ENCODE assay signal across 8 cellular contexts in genomic region chr3:150409125-150409526, GRCh38. TPM values are rescaled to one million over a fixed set of nuclear protein-coding genes. Genes with fewer than 3 reads are reported as not detected.
DNase-seq lines count a peak whose midpoint lies in the region; ATAC-seq and TF ChIP-seq lines count a peak whose summit lies in the region.

No MANE protein-coding gene starts in this region.

- H3K27me3 Mint-ChIP-seq in activated CD8-positive, alpha-beta memory T cell treated with anti-CD3 and anti-CD28 coated beads, Interleukin-2, amount 10 ng/mL, durations not matched to agents 7 days and 5 days = peaks cover 9% of the 10 kb centered on the region

- no peak for DNase-seq in activated CD8-positive, alpha-beta memory T cell treated with anti-CD3 and anti-CD28 coated beads, Interleukin-2, amount 10 ng/mL, durations not matched to agents 7 days and 5 days
- no peak for DNase-seq in activated CD8-positive, alpha-beta memory T cell treated with anti-CD3 and anti-CD28 coated beads, Interleukin-2, amount 50 U/mL, for 4 hours
- DNase-seq in foreskin keratinocyte (no peak), gastrocnemius medialis (peak; percentile 19 to 49), ACHN (no peak), NCI-H2081 (lab: John Stamatoyannopoulos, UW) (no peak)

- H3K36me3 ChIP-seq in SU-DHL-6 (ENCODE audit: low read length) (peaks cover 11% of the 10 kb centered on the region; the same call in 1 of the 2 replicates), gastrocnemius medialis (no peaks in the 10 kb centered on the region)

- peak overlapping the region; percentile 94 for H3K9ac ChIP-seq in SU-DHL-6 (ENCODE audit: low read length)

- H3K4me2 ChIP-seq in SU-DHL-6 (ENCODE audit: low read depth, low read length, poor library complexity, severe bottlenecking) = peak overlapping the region; percentile 99

- in situ Hi-C loops in gastrocnemius medialis (cut with MboI; ENCODE audit: low sequenced_read_pairs in 4 of 4) (no loop called here), ACHN (cut with HindIII; ENCODE audit: low pct_ligation_motif_present, low pct_unique_long_range_greater_than_20kb, low sequenced_read_pairs) (no loop called here)

- peak; percentile 2 for ATAC-seq in activated CD8-positive, alpha-beta memory T cell treated with anti-CD3 and anti-CD28 coated beads, Interleukin-2, amount 10 ng/mL, durations not matched to agents 7 days and 5 days
- peak; percentile 61 for ATAC-seq in foreskin keratinocyte
- ATAC-seq in gastrocnemius medialis = peak; percentile 10 to 11
- ATAC-seq in GM18511 (IDR thresholded peaks at IDR 0.05; ENCODE audit: unreplicated experiment) = no peak

- H3K27ac Mint-ChIP-seq in activated CD8-positive, alpha-beta memory T cell treated with anti-CD3 and anti-CD28 coated beads, Interleukin-2, amount 10 ng/mL, durations not matched to agents 7 days and 5 days = peak overlapping the region; percentile 94

- no peak for TF ChIP-seq POLR2A in gastrocnemius medialis (IDR thresholded peaks at IDR 0.05)

- no peaks in the 10 kb centered on the region for H3K9me2 ChIP-seq in SU-DHL-6 (replicated peaks; ENCODE audit: insufficient read depth, low read length)

- TF ChIP-seq CTCF in SU-DHL-6 (IDR thresholded peaks at IDR 0.05; ENCODE audit: insufficient read depth, low read length, poor library complexity, severe bottlenecking) (no peak), foreskin keratinocyte (conservative IDR thresholded peaks at IDR 0.05) (no peak), gastrocnemius medialis (IDR thresholded peaks at IDR 0.05 in 4 of 5, conservative IDR thresholded peaks at IDR 0.05 in 1 of 5) (no peak)

- intact Hi-C loops in gastrocnemius medialis (cut with DNase I; ENCODE audit: low total_unique reads) = loop anchor here (1.0 to 10.0 kb wide), 7 partner anchors 62 to 1394 kb away; partner anchors contain the start of genes PFN2, SIAH2 and WWTR1

- peak overlapping the region; percentile 91 for H3K4me3 Mint-ChIP-seq in activated CD8-positive, alpha-beta memory T cell treated with anti-CD3 and anti-CD28 coated beads, Interleukin-2, amount 10 ng/mL, durations not matched to agents 7 days and 5 days

- H3K9me3 ChIP-seq in SU-DHL-6 (ENCODE audit: insufficient read depth, low read length) = no peaks in the 10 kb centered on the region
- H3K9me3 ChIP-seq in gastrocnemius medialis = no peaks in the 10 kb centered on the region

- CTCF ChIA-PET in activated CD8-positive, alpha-beta memory T cell treated with anti-CD3 and anti-CD28 coated beads, Interleukin-2, amount 10 ng/mL, durations not matched to agents 7 days and 5 days (lab: Charles Lee) = interaction anchor here (0.7 to 3.6 kb wide), 11 partner anchors 12 to 601 kb away, joined by 3 to 29 read pairs (median 4); partner anchors contain the start of genes SERP1 and SIAH2

- peak overlapping the region; percentile 90 for H3K4me3 ChIP-seq in SU-DHL-6 (ENCODE audit: insufficient read depth, low read length, poor library complexity, severe bottlenecking)
- peak overlapping the region; percentile 78 to 92 (median 85) for H3K4me3 ChIP-seq in gastrocnemius medialis

- peaks cover 8% of the 10 kb centered on the region for H3K36me3 Mint-ChIP-seq in activated CD8-positive, alpha-beta memory T cell treated with anti-CD3 and anti-CD28 coated beads, Interleukin-2, amount 10 ng/mL, durations not matched to agents 7 days and 5 days

- H3K4me1 ChIP-seq in foreskin keratinocyte (peaks cover 13% of the 10 kb centered on the region), gastrocnemius medialis (peaks cover 22 to 33% of the 10 kb centered on the region in 2 donors)

- no peaks in the 10 kb centered on the region for H3K9me3 Mint-ChIP-seq in activated CD8-positive, alpha-beta memory T cell treated with anti-CD3 and anti-CD28 coated beads, Interleukin-2, amount 10 ng/mL, durations not matched to agents 7 days and 5 days (ENCODE audit: low read depth)

- peaks cover 31% of the 10 kb centered on the region for H4K20me1 ChIP-seq in SU-DHL-6 (ENCODE audit: low read depth, low read length)

- no peaks in the 10 kb centered on the region for H3K27me3 ChIP-seq in SU-DHL-6 (ENCODE audit: low read length)
- H3K27me3 ChIP-seq in foreskin keratinocyte = no peaks in the 10 kb centered on the region
- no peaks in the 10 kb centered on the region for H3K27me3 ChIP-seq in gastrocnemius medialis

- H3F3A ChIP-seq in SU-DHL-6 (ENCODE audit: insufficient read depth) = peaks cover 18% of the 10 kb centered on the region

- peaks cover 51% of the 10 kb centered on the region for H3K79me2 ChIP-seq in SU-DHL-6 (ENCODE audit: insufficient read depth, low read length)

- H3K4me1 Mint-ChIP-seq in activated CD8-positive, alpha-beta memory T cell treated with anti-CD3 and anti-CD28 coated beads, Interleukin-2, amount 10 ng/mL, durations not matched to agents 7 days and 5 days = peaks cover 31% of the 10 kb centered on the region

- H3K27ac ChIP-seq in SU-DHL-6 (ENCODE audit: low read depth, low read length) (peak overlapping the region; percentile 98), foreskin keratinocyte (peak overlapping the region; percentile 98), gastrocnemius medialis (peak overlapping the region; percentile 99 to 100 (median 99))

- peak overlapping the region; percentile 58 for H2AFZ ChIP-seq in SU-DHL-6 (ENCODE audit: low read depth, low read length, severe bottlenecking)

RNA-seq across cellular contexts. Expression of gene TSC22D2, which starts 1.0 kb away (rescaled TPM):
- total RNA-seq in activated CD8-positive, alpha-beta memory T cell treated with anti-CD3 and anti-CD28 coated beads, Interleukin-2, amount 10 ng/mL, durations not matched to agents 7 days and 5 days = 1 to 10 TPM; 8.5 to 10.0 TPM
- 19.7 and 22.3 TPM in 2 replicates for total RNA-seq in foreskin keratinocyte
- polyA plus RNA-seq in foreskin keratinocyte = 7.2 and 9.4 TPM in 2 replicates
- total RNA-seq in gastrocnemius medialis = 10 to 100 TPM; 12.9 to 16.1 (median 14.0) TPM

Comparison
In these comparisons a context has a peak if more than half of its experiments do, and no peak if none do; other contexts are left out.
1. DNase-seq: peak in gastrocnemius medialis (2 of 2); none in activated CD8-positive, alpha-beta memory T cell treated with anti-CD3 and anti-CD28 coated beads, Interleukin-2, amount 10 ng/mL, durations not matched to agents 7 days and 5 days (single experiment), activated CD8-positive, alpha-beta memory T cell treated with anti-CD3 and anti-CD28 coated beads, Interleukin-2, amount 50 U/mL, for 4 hours (single experiment), foreskin keratinocyte (0 of 2), ACHN (single experiment) and NCI-H2081 (0 of 2).
2. Peak in every context shown above with its lines, with median percentiles within 50 percentile points of each other: H3K27ac ChIP-seq.